ENCODE assay signal across 18 cellular contexts in genomic region chr12:1737643-1738286, GRCh38. TPM values are rescaled to one million over a fixed set of nuclear protein-coding genes. Genes with fewer than 3 reads are reported as not detected.
DNase-seq lines count a peak whose midpoint lies in the region; ATAC-seq, FAIRE-seq and TF ChIP-seq lines count a peak whose summit lies in the region.
"Had no signal": no experiment of that assay in that cellular context is flagged by ENCODE, and none has a peak within 500 bp of the region (broad histone marks: within the 10 kb centered on the region; RNA-seq: fewer than 3 reads in every experiment).

No MANE protein-coding gene starts in this region.

- TF ChIP-seq CTCF in HEK293 (tag by site-specific recombination; IDR thresholded peaks at IDR 0.05) (no peak), K562 (IDR thresholded peaks at IDR 0.05 in 2 of 3, conservative IDR thresholded peaks at IDR 0.05 in 1 of 3; ENCODE audit: insufficient read depth in 2 of 3, low read depth in 1 of 3, low read length in 3 of 3) (no peak), mesothelial cell of epicardium (IDR thresholded peaks at IDR 0.05; ENCODE audit: unreplicated experiment) (no peak), gastrocnemius medialis (IDR thresholded peaks at IDR 0.05 in 4 of 5, conservative IDR thresholded peaks at IDR 0.05 in 1 of 5) (no peak)

- peaks cover 44% of the 10 kb centered on the region for H3K4me1 ChIP-seq in HEK293 (ENCODE audit: control insufficient read depth, insufficient read depth, low read length)
- H3K4me1 ChIP-seq in K562 (replicated peaks in 1 of 2; ENCODE audit: control insufficient read depth in 2 of 2, insufficient read depth in 2 of 2, low read length in 2 of 2): peaks cover 0 to 20% of the 10 kb centered on the region in 2 experiments
- peaks cover 49 to 67% of the 10 kb centered on the region in 2 donors for H3K4me1 ChIP-seq in gastrocnemius medialis

- H4K20me1 ChIP-seq in K562 (replicated peaks; ENCODE audit: control insufficient read depth, insufficient read depth, low read length): 0 out of 2 replicates have a peak, but pooled peaks cover 5% of the 10 kb centered on the region

- no peak for TF ChIP-seq EP300 in K562 (IDR thresholded peaks at IDR 0.05; ENCODE audit: low read length)

- POLR2A ChIA-PET in HEK293 (lab: Yijun Ruan, JAX) (interaction anchor here (0.7 kb wide), 1 partner anchor 76 kb away, joined by 5 read pairs; no protein-coding TSS in a partner anchor), K562 (lab: Yijun Ruan, JAX) (no interaction called here)

- H3K79me2 ChIP-seq in K562 (ENCODE audit: control insufficient read depth, insufficient read depth, low read length): peaks cover 72% of the 10 kb centered on the region

- FAIRE-seq in K562 (lab: Jason Lieb, UNC): peak; percentile 6
- FAIRE-seq: RCC 7860 had no signal

- peak overlapping the region; percentile 90 for H3K27ac Mint-ChIP-seq in mesothelial cell of epicardium

- WGBS in K562 (ENCODE audit: insufficient coverage, low coverage, missing lambda C conversion rate): 45% methylated on average over 5 of the region's 6 CpGs

- H3K9me3 Mint-ChIP-seq in mesothelial cell of epicardium: no peaks in the 10 kb centered on the region
- H3K9me3 Mint-ChIP-seq: CD8-positive, alpha-beta memory T cell had no signal

- peaks cover 63% of the 10 kb centered on the region for H3K4me1 Mint-ChIP-seq in mesothelial cell of epicardium

- ATAC-seq in K562: peak; percentile 68
- peak in 1 of 2 donors; percentile 7 for ATAC-seq in gastrocnemius medialis
- no peak for ATAC-seq in GM18517 (IDR thresholded peaks at IDR 0.05; ENCODE audit: unreplicated experiment)
- ATAC-seq: GM23338, HCT116, Right ventricle myocardium inferior had no signal

- H3K27ac ChIP-seq in HEK293 (ENCODE audit: extremely low read depth, low read depth, low read length) (no peak overlapping the region), K562 (ENCODE audit: extremely low read depth, low read depth, low read length) (no peak overlapping the region), gastrocnemius medialis (peak overlapping the region; percentile 55 to 81 (median 78))
- H3K27ac ChIP-seq: BLaER1 treated with 17β-estradiol and CSF1 and Interleukin-3, amounts not matched to agents 10 nM and 100 nM had no signal

- CTCF ChIA-PET in HEK293 (lab: Yijun Ruan, JAX) (no interaction called here), K562 (lab: Yijun Ruan, JAX; ENCODE audit: low intra/inter-chr PET ratio) (no interaction called here)

- no peak overlapping the region for H3K4me3 Mint-ChIP-seq in mesothelial cell of epicardium
- H3K4me3 Mint-ChIP-seq: GM23338 had no signal

- in situ Hi-C loops in K562 (cut with MboI) (no loop called here), gastrocnemius medialis (cut with MboI; ENCODE audit: low sequenced_read_pairs in 4 of 4) (no loop called here)

- H3K4me3 ChIP-seq in HEK293 (ENCODE audit: low read depth, low read length) (no peak overlapping the region), K562 (no peak overlapping the region), gastrocnemius medialis (no peak overlapping the region)
- H3K4me3 ChIP-seq: BLaER1 treated with 17β-estradiol and CSF1 and Interleukin-3, amounts not matched to agents 10 nM and 100 nM; GM23338 had no signal

- no peak for TF ChIP-seq RAD21 in K562 (CRISPR knock-in tag; conservative IDR thresholded peaks at IDR 0.05 in 1 of 2, IDR thresholded peaks at IDR 0.05 in 1 of 2)

- no peaks in the 10 kb centered on the region for H3K27me3 ChIP-seq in K562 (ENCODE audit: control insufficient read depth in 2 of 2, insufficient read depth in 2 of 2, low read length in 2 of 2)
- no peaks in the 10 kb centered on the region for H3K27me3 ChIP-seq in gastrocnemius medialis
- H3K27me3 ChIP-seq: BLaER1 treated with 17β-estradiol and CSF1 and Interleukin-3, amounts not matched to agents 10 nM and 100 nM had no signal

- H3K9me1 ChIP-seq in K562 (ENCODE audit: control insufficient read depth, insufficient read depth, low read length): no peaks in the 10 kb centered on the region

- DNase-seq in K562 (ENCODE audit: extremely low read depth in 1 of 4, low spot score in 3 of 4) (no peak), mesothelial cell of epicardium (ENCODE audit: low spot score in 2 of 2, unreplicated experiment in 2 of 2) (no peak), gastrocnemius medialis (peak in 1 of 2 donors; percentile 32), glomerular visceral epithelial cell (ENCODE audit: extremely low spot score) (no peak), epidermal melanocyte (ENCODE audit: insufficient read length, low spot score) (no peak)
- DNase-seq: CD8-positive, alpha-beta memory T cell; MM.1S; NCI-H1092 treated with DMSO at 0.1 percent for 48 hours; NCI-H146; NCI-H2081 treated with DMSO at 0.1 percent for 48 hours; NK-92 treated with Interleukin-12 subunit alpha and Interleukin-12 subunit beta, amount 100 ng/mL, for 24 hours had no signal

- H3K36me3 Mint-ChIP-seq in mesothelial cell of epicardium: peaks cover 8% of the 10 kb centered on the region

- no peak overlapping the region for H3K9ac ChIP-seq in K562 (ENCODE audit: insufficient read depth in 1 of 2, low read depth in 2 of 2, low read length in 2 of 2)
- H3K9ac ChIP-seq: BLaER1 treated with 17β-estradiol and CSF1 and Interleukin-3, amounts not matched to agents 10 nM and 100 nM had no signal

- no peak overlapping the region for H2AFZ ChIP-seq in K562 (ENCODE audit: low read depth, low read length)
- H2AFZ ChIP-seq: GM23338 had no signal

- BruUV-seq in K562 (replicated peaks; lab: Mats Ljungman, UMichigan): no TSS peak

- no peak for TF ChIP-seq POLR2A in K562 (conservative IDR thresholded peaks at IDR 0.05)
- no peak for TF ChIP-seq POLR2A in gastrocnemius medialis (IDR thresholded peaks at IDR 0.05)

- H3K9me3 ChIP-seq in HEK293 (ENCODE audit: control insufficient read depth, insufficient read depth, low read depth, low read length): no peaks in the 10 kb centered on the region
- no peaks in the 10 kb centered on the region for H3K9me3 ChIP-seq in K562 (replicated peaks; ENCODE audit: control insufficient read depth, insufficient read depth, low read depth, low read length)
- no peaks in the 10 kb centered on the region for H3K9me3 ChIP-seq in gastrocnemius medialis

- H3K4me2 ChIP-seq in K562 (ENCODE audit: insufficient read depth, low read length): no peak overlapping the region
- H3K4me2 ChIP-seq: GM23338 had no signal

- H3K36me3 ChIP-seq in HEK293 (ENCODE audit: control insufficient read depth in 2 of 2, insufficient read depth in 1 of 2, low read length in 2 of 2) (no peaks in the 10 kb centered on the region), K562 (ENCODE audit: control insufficient read depth, insufficient read depth, low read length) (peaks cover 4% of the 10 kb centered on the region; the same call in 1 of the 3 replicates), gastrocnemius medialis (no peaks in the 10 kb centered on the region)

- H3K27me3 Mint-ChIP-seq in mesothelial cell of epicardium (ENCODE audit: low read depth): no peaks in the 10 kb centered on the region
- H3K27me3 Mint-ChIP-seq: CD8-positive, alpha-beta memory T cell had no signal

- intact Hi-C loops in K562 (cut with micrococcal nuclease): no loop called here
- intact Hi-C loops in gastrocnemius medialis (cut with DNase I; ENCODE audit: low total_unique reads): no loop called here

TF ChIP-seq in HEK293, 187 proteins besides CTCF, POLR2A, EP300 and RAD21 (continues in another document):
- TF ChIP-seq ZNF324 (tag by site-specific recombination; IDR thresholded peaks at IDR 0.05): no peak

TF ChIP-seq in K562, 482 proteins besides CTCF, POLR2A, EP300 and RAD21:
- TF ChIP-seq ZNF217 (CRISPR knock-in tag; IDR thresholded peaks at IDR 0.05) (no peak), ZNF239 (CRISPR knock-in tag; IDR thresholded peaks at IDR 0.05) (no peak), HDAC2 (IDR thresholded peaks at IDR 0.05) (no peak), ZNF57 (CRISPR knock-in tag; IDR thresholded peaks at IDR 0.05) (no peak)
TF ChIP-seq in K562: peak in this region for 0.

RNA-seq across cellular contexts. Expression of gene ADIPOR2, which starts 46.9 kb away (rescaled TPM):
- total RNA-seq in K562 (2011; cell fraction: chromatin; rRNA removed; ENCODE audit: low replicate concordance): 43.4 and 113 TPM in 2 replicates
- total RNA-seq in K562 (2011; cell fraction: nucleolus; rRNA removed): 28.3 and 33.6 TPM in 2 replicates
- total RNA-seq in K562 (2011; cell fraction: nucleoplasm; rRNA removed): 69.6 and 116 TPM in 2 replicates
- total RNA-seq in K562 (2014; rRNA removed) (22.8 and 23.2 TPM in 2 replicates), K562 (2014; rRNA removed; fragmentation: Illumina TruSeq; extraction: Trizol) (58.8 and 62.4 TPM in 2 replicates), K562 (2015; rRNA removed; fragmentation: Illumina TruSeq; extraction: Trizol) (42.0 and 46.0 TPM in 2 replicates), K562 (2021) (50.9 and 59.1 TPM in 2 replicates), mesothelial cell of epicardium (77.2 to 87.3 TPM (median 77.4 TPM) in 3 replicates), gastrocnemius medialis (10 to 100 TPM; 18.9 to 47.4 (median 25.1) TPM)
- polyA plus RNA-seq in K562 (2011; rRNA removed) (39.2 and 63.5 TPM in 2 replicates), K562 (2014; fragmentation: Illumina TruSeq; extraction: Trizol) (51.3 and 56.8 TPM in 2 replicates), K562 (2014; fragmentation: Nextera tagmentation; extraction: Ambion mirVana) (10 to 100 TPM; 10.9 to 15.6 TPM), K562 (2014; rRNA removed) (39.4 and 40.2 TPM in 2 replicates)
- polyA plus RNA-seq in K562 (2011; cell fraction: cytosol; rRNA removed): 25.2 and 37.9 TPM in 2 replicates
- 26.1 and 34.1 TPM in 2 replicates for polyA plus RNA-seq in K562 (2011; cell fraction: nucleus; rRNA removed)
- 38.7 and 40.1 TPM in 2 replicates for polyA plus RNA-seq in K562 (2012)
- polyA minus RNA-seq in K562 (2011; rRNA and poly(A)+ RNA removed): 51.2 and 62.6 TPM in 2 replicates
- 21.6 and 24.5 TPM in 2 replicates for polyA minus RNA-seq in K562 (2011; cell fraction: cytosol; rRNA and poly(A)+ RNA removed)
- 16.8 and 23.4 TPM in 2 replicates for polyA minus RNA-seq in K562 (2011; cell fraction: nucleus; rRNA and poly(A)+ RNA removed)

Comparison
In these comparisons a context has a peak if more than half of its experiments do, and no peak if none do; other contexts are left out.
1. H3K27ac ChIP-seq: peak in gastrocnemius medialis (4 of 4); none in HEK293 (single experiment) and K562 (single experiment).
2. Of the 44 proteins assayed by ChIP-seq in both K562 and HEK293: peak only in K562: none; only in HEK293: KLF1; in both: none; in neither: 43.